18 cellular contexts compared by ENCODE assay signal in the genomic region with DNA sequence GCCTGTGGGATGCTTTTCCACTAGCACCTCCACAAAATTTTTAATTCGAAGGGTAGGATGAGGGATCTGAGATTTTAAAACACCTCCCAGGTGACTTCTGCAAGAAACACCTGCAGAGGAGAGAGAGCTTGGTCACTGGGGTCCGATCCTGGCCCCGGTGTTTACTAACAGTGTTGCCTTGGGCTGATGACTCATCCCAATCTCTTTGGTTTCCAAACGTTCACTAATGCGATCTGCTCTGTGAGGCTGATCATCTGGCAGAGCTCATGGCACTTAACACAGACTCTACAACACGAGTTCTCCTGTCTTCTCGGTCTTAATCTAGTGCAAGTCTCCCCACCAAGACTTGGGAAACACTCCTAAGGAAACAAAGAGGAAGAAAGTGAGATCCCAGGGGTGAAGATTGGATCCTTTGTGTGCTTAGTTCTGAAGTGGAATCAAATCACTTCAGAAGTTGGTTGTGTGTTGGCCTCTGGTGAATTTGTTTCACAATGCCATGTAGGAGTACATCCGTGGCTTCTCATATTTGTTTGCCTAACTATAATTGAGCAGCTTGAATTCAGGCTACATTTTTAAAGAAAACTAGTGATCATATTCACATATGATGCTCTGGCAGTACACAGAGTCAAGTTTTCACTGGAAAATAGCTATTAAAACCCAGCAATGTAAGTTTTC.
"Had no signal": no experiment of that assay in that cellular context is flagged by ENCODE, and none has a peak within 500 bp of the region (broad histone marks: within the 10 kb centered on the region; RNA-seq: fewer than 3 reads in every experiment).

No MANE protein-coding gene starts in this region.

- H3K27me3 ChIP-seq: brain microvascular endothelial cell, gastroesophageal sphincter, heart right ventricle, pancreas, thyroid gland, uterus had no signal

- H3K36me3 Mint-ChIP-seq: activated naive CD8-positive, alpha-beta T cell treated with anti-CD3 and anti-CD28 coated beads for 36 hours; stimulated activated memory B cell treated with anti-CD40 and anti-IgM and Interleukin-4, amounts not matched to agents 10 μg/mL and 1 μg/mL and 100 μg/mL, for 72 hours had no signal

- H3K9me3 Mint-ChIP-seq: activated B cell treated with CpG ODN at 0.5 μM for 24 hours; activated naive CD8-positive, alpha-beta T cell treated with anti-CD3 and anti-CD28 coated beads for 36 hours had no signal

- H3K4me1 Mint-ChIP-seq: activated B cell treated with CpG ODN at 0.5 μM for 24 hours; activated naive CD8-positive, alpha-beta T cell treated with anti-CD3 and anti-CD28 coated beads for 36 hours; naive thymus-derived CD4-positive, alpha-beta T cell; stimulated activated memory B cell treated with anti-CD40 and anti-IgM and Interleukin-4, amounts not matched to agents 10 μg/mL and 1 μg/mL and 100 μg/mL, for 72 hours had no signal

- H3K4me1 ChIP-seq: gastroesophageal sphincter, heart right ventricle, pancreas, thyroid gland, uterus had no signal

- H3K4me3 Mint-ChIP-seq: activated B cell treated with CpG ODN at 0.5 μM for 24 hours; activated CD8-positive, alpha-beta T cell treated with anti-CD3 and anti-CD28 coated beads for 36 hours; activated naive CD8-positive, alpha-beta T cell treated with anti-CD3 and anti-CD28 coated beads for 36 hours; activated T-cell treated with anti-CD3 and anti-CD28 coated beads, Interleukin-2, amount 50 U/mL, for 4 hours; naive thymus-derived CD4-positive, alpha-beta T cell; stimulated activated memory B cell treated with anti-CD40 and anti-IgM and Interleukin-4, amounts not matched to agents 10 μg/mL and 1 μg/mL and 100 μg/mL, for 72 hours had no signal

- H3K27ac Mint-ChIP-seq: activated B cell treated with CpG ODN at 0.5 μM for 24 hours; activated CD8-positive, alpha-beta T cell treated with anti-CD3 and anti-CD28 coated beads for 36 hours; activated naive CD8-positive, alpha-beta T cell treated with anti-CD3 and anti-CD28 coated beads for 36 hours; naive thymus-derived CD4-positive, alpha-beta T cell; stimulated activated memory B cell treated with anti-CD40 and anti-IgM and Interleukin-4, amounts not matched to agents 10 μg/mL and 1 μg/mL and 100 μg/mL, for 72 hours had no signal

- H3K4me3 ChIP-seq: gastroesophageal sphincter, heart right ventricle, mucosa of descending colon, pancreas, thyroid gland, uterus had no signal

- H3K9me3 ChIP-seq: gastroesophageal sphincter, heart right ventricle, mucosa of descending colon, pancreas, thyroid gland, uterus had no signal

- DNase-seq: activated B cell treated with CpG ODN at 0.5 μM for 24 hours; activated CD4-positive, alpha-beta T cell treated with anti-CD3 and anti-CD28 coated beads for 48 hours; activated CD8-positive, alpha-beta T cell treated with anti-CD3 and anti-CD28 coated beads for 36 hours; activated gamma-delta T cell; activated naive CD8-positive, alpha-beta T cell treated with anti-CD3 and anti-CD28 coated beads for 36 hours; activated T-cell treated with anti-CD3 and anti-CD28 coated beads, Interleukin-2, amount 50 U/mL, for 4 hours; brain microvascular endothelial cell; effector memory CD4-positive, alpha-beta T cell; heart right ventricle; left colon; mucosa of descending colon; naive thymus-derived CD4-positive, alpha-beta T cell; pancreas; stimulated activated CD4-positive, alpha-beta T cell treated with anti-CD3 and anti-CD28 coated beads, Interleukin-2, amount 100 ng/mL, for 48 hours; thyroid gland; uterus had no signal

- H3K36me3 ChIP-seq: brain microvascular endothelial cell, gastroesophageal sphincter, heart right ventricle, pancreas, thyroid gland, uterus had no signal

- H3K27me3 Mint-ChIP-seq: activated B cell treated with CpG ODN at 0.5 μM for 24 hours; activated CD8-positive, alpha-beta T cell treated with anti-CD3 and anti-CD28 coated beads for 36 hours; activated naive CD8-positive, alpha-beta T cell treated with anti-CD3 and anti-CD28 coated beads for 36 hours; naive thymus-derived CD4-positive, alpha-beta T cell; stimulated activated memory B cell treated with anti-CD40 and anti-IgM and Interleukin-4, amounts not matched to agents 10 μg/mL and 1 μg/mL and 100 μg/mL, for 72 hours had no signal
